Comparison of ENCODE assay signal across 11 cellular contexts in genomic region chr14:92647499-92648279, GRCh38.
DNase-seq lines count a peak whose midpoint lies in the region; ATAC-seq and TF ChIP-seq lines count a peak whose summit lies in the region.
"Had no signal": no experiment of that assay in that cellular context is flagged by ENCODE, and none has a peak within 500 bp of the region (broad histone marks: within the 10 kb centered on the region; RNA-seq: fewer than 3 reads in every experiment).

No MANE protein-coding gene starts in this region.

- DNase-seq in cardiac muscle cell (ENCODE audit: low read depth in 1 of 2, low spot score in 1 of 2) (peak in 1 of 2 donors; percentile 47), left ventricle myocardium inferior (no peak), memory B cell (ENCODE audit: low spot score in 2 of 2) (no peak), aorta (no peak), amniotic stem cell (lab: John Stamatoyannopoulos, UW) (no peak), cortex of kidney (lab: John Stamatoyannopoulos, UW) (no peak)
- DNase-seq in activated naive CD8-positive, alpha-beta T cell treated with anti-CD3 and anti-CD28 coated beads, Interleukin-2, amount 10 ng/mL, durations not matched to agents 7 days and 5 days, result no peak
- DNase-seq: activated CD4-positive, alpha-beta T cell treated with anti-CD3 and anti-CD28 coated beads, Interleukin-2, amount 50 U/mL, for 48 hours; NCI-H524; nephron progenitor cell had no signal

- H3K36me3 Mint-ChIP-seq in activated naive CD8-positive, alpha-beta T cell treated with anti-CD3 and anti-CD28 coated beads, Interleukin-2, amount 10 ng/mL, durations not matched to agents 7 days and 5 days, result peaks cover 45% of the 10 kb centered on the region
- peaks cover 9% of the 10 kb centered on the region for H3K36me3 Mint-ChIP-seq in memory B cell

- H3K9me3 ChIP-seq in cardiac muscle cell (ENCODE audit: low read depth) (no peaks in the 10 kb centered on the region), left ventricle myocardium inferior (replicated peaks) (peaks cover 9% of the 10 kb centered on the region), aorta (ENCODE audit: control insufficient read depth, low read length) (no peaks in the 10 kb centered on the region)

- H3K4me1 Mint-ChIP-seq in activated naive CD8-positive, alpha-beta T cell treated with anti-CD3 and anti-CD28 coated beads, Interleukin-2, amount 10 ng/mL, durations not matched to agents 7 days and 5 days, result peaks cover 64% of the 10 kb centered on the region
- peaks cover 21% of the 10 kb centered on the region for H3K4me1 Mint-ChIP-seq in memory B cell
- H3K4me1 Mint-ChIP-seq: nephron progenitor cell had no signal

- POLR2A ChIA-PET in activated naive CD8-positive, alpha-beta T cell treated with anti-CD3 and anti-CD28 coated beads, Interleukin-2, amount 10 ng/mL, durations not matched to agents 7 days and 5 days (lab: Charles Lee), result interaction anchor here (1.0 kb wide), 1 partner anchor 63 kb away, joined by 6 read pairs; no protein-coding TSS in a partner anchor

- H3K36me3 ChIP-seq in cardiac muscle cell, result no peaks in the 10 kb centered on the region
- H3K36me3 ChIP-seq in left ventricle myocardium inferior, result peaks cover 19% of the 10 kb centered on the region
- peaks cover 0 to under 1% of the 10 kb centered on the region in 2 donors for H3K36me3 ChIP-seq in aorta (ENCODE audit: control insufficient read depth in 1 of 2, insufficient read depth in 2 of 2, low read length in 1 of 2)

- H3K27ac ChIP-seq in cardiac muscle cell (peak overlapping the region; percentile 57), left ventricle myocardium inferior (replicated peaks) (no peak overlapping the region), aorta (ENCODE audit: low read depth in 1 of 2, low read length in 2 of 2) (peak overlapping the region; percentile 98 to 99)

- WGBS in aorta, 2 donors, result 19 to 24% methylated on average over 5 of the region's 5 CpGs

- peaks cover 5% of the 10 kb centered on the region for H3K9me3 Mint-ChIP-seq in activated naive CD8-positive, alpha-beta T cell treated with anti-CD3 and anti-CD28 coated beads, Interleukin-2, amount 10 ng/mL, durations not matched to agents 7 days and 5 days
- H3K9me3 Mint-ChIP-seq in memory B cell, result peaks cover 4% of the 10 kb centered on the region

- H3K4me3 ChIP-seq in cardiac muscle cell (no peak overlapping the region), left ventricle myocardium inferior (no peak overlapping the region), aorta (ENCODE audit: low read length in 2 of 2) (no peak overlapping the region)

- no peak overlapping the region for H3K4me3 Mint-ChIP-seq in activated naive CD8-positive, alpha-beta T cell treated with anti-CD3 and anti-CD28 coated beads, Interleukin-2, amount 10 ng/mL, durations not matched to agents 7 days and 5 days
- no peak overlapping the region for H3K4me3 Mint-ChIP-seq in memory B cell
- H3K4me3 Mint-ChIP-seq: nephron progenitor cell had no signal

- no peaks in the 10 kb centered on the region for H3K27me3 Mint-ChIP-seq in activated naive CD8-positive, alpha-beta T cell treated with anti-CD3 and anti-CD28 coated beads, Interleukin-2, amount 10 ng/mL, durations not matched to agents 7 days and 5 days
- H3K27me3 Mint-ChIP-seq in memory B cell, result no peaks in the 10 kb centered on the region

- ATAC-seq in activated naive CD8-positive, alpha-beta T cell treated with anti-CD3 and anti-CD28 coated beads, Interleukin-2, amount 10 ng/mL, durations not matched to agents 7 days and 5 days (ENCODE audit: low read depth), result no peak
- ATAC-seq in memory B cell (ENCODE audit: low read depth), result no peak
- no peak for ATAC-seq in aorta (ENCODE audit: low FRiP score)
- no peak for ATAC-seq in GM18909 (IDR thresholded peaks at IDR 0.05; ENCODE audit: poor library complexity, unreplicated experiment)

- H3K27ac Mint-ChIP-seq in activated naive CD8-positive, alpha-beta T cell treated with anti-CD3 and anti-CD28 coated beads, Interleukin-2, amount 10 ng/mL, durations not matched to agents 7 days and 5 days, result peak overlapping the region; percentile 18
- peak overlapping the region; percentile 99 for H3K27ac Mint-ChIP-seq in memory B cell

- intact Hi-C loops in left ventricle myocardium inferior (cut with micrococcal nuclease) (no loop called here), aorta (cut with DNase I) (loop anchor here (2.0 to 5.0 kb wide), 3 partner anchors 37 to 1330 kb away; partner anchors contain the start of gene ASB2 (in 1 of the 2))

- TF ChIP-seq CTCF in cardiac muscle cell (IDR thresholded peaks at IDR 0.05; ENCODE audit: low read depth, low read length) (no peak), left ventricle myocardium inferior (IDR thresholded peaks at IDR 0.05; ENCODE audit: borderline replicate concordance) (no peak)

- H3K4me1 ChIP-seq in cardiac muscle cell (ENCODE audit: low read depth), result peaks cover 7% of the 10 kb centered on the region
- H3K4me1 ChIP-seq in left ventricle myocardium inferior, result peaks cover 29% of the 10 kb centered on the region
- peaks cover 0 to 9% of the 10 kb centered on the region in 2 donors for H3K4me1 ChIP-seq in aorta (ENCODE audit: control insufficient read depth in 1 of 2, insufficient read depth in 2 of 2, low read length in 2 of 2)

- no peaks in the 10 kb centered on the region for H3K27me3 ChIP-seq in cardiac muscle cell
- no peaks in the 10 kb centered on the region for H3K27me3 ChIP-seq in left ventricle myocardium inferior (ENCODE audit: low read depth)
- no peaks in the 10 kb centered on the region for H3K27me3 ChIP-seq in aorta (ENCODE audit: control insufficient read depth in 1 of 2, insufficient read depth in 2 of 2, low read length in 1 of 2)
